Comparison of ENCODE assay signal across 8 cellular contexts in genomic region chr6:83592770-83593394, GRCh38.
DNase-seq lines count a peak whose midpoint lies in the region; ATAC-seq and TF ChIP-seq lines count a peak whose summit lies in the region.

No MANE protein-coding gene starts in this region.

- H3K4me1 ChIP-seq in lower lobe of right lung (no peaks in the 10 kb centered on the region), suprapubic skin (no peaks in the 10 kb centered on the region)

- TF ChIP-seq EP300 in suprapubic skin (IDR thresholded peaks at IDR 0.05): no peak

- peaks cover 5% of the 10 kb centered on the region for H3K4me1 Mint-ChIP-seq in T-helper 17 cell

- H3K9me3 ChIP-seq in T-helper 17 cell (ENCODE audit: control insufficient read depth, low read length, poor library complexity, severe bottlenecking): no peaks in the 10 kb centered on the region
- no peaks in the 10 kb centered on the region for H3K9me3 ChIP-seq in lower lobe of right lung
- no peaks in the 10 kb centered on the region for H3K9me3 ChIP-seq in suprapubic skin

- ATAC-seq in GM21526 (IDR thresholded peaks at IDR 0.05; ENCODE audit: low FRiP score, unreplicated experiment) (peak; percentile 97), HG03558 (IDR thresholded peaks at IDR 0.05; ENCODE audit: extremely low read depth, unreplicated experiment) (peak; percentile 98), T-helper 17 cell (peak; percentile 54), lower lobe of right lung (peak in 1 of 2 donors; percentile 53)

- H3K4me3 Mint-ChIP-seq in T-helper 17 cell: peak overlapping the region; percentile 34

- intact Hi-C loops in lower lobe of right lung (cut with DNase I): no loop called here

- TF ChIP-seq POLR2A in suprapubic skin (IDR thresholded peaks at IDR 0.05): no peak

- no peaks in the 10 kb centered on the region for H3K36me3 Mint-ChIP-seq in T-helper 17 cell (ENCODE audit: low read depth)

- TF ChIP-seq CTCF in GM12865 (IDR thresholded peaks at IDR 0.05; ENCODE audit: insufficient read depth, low read depth, low read length, missing control alignments) (peak; percentile 77), lower lobe of right lung (IDR thresholded peaks at IDR 0.05) (peak; percentile 34), suprapubic skin (IDR thresholded peaks at IDR 0.05) (no peak)

- H3K27ac ChIP-seq in lower lobe of right lung: no peak overlapping the region
- H3K27ac ChIP-seq in suprapubic skin: no peak overlapping the region

- no peaks in the 10 kb centered on the region for H3K27me3 ChIP-seq in lower lobe of right lung (ENCODE audit: low read depth)
- no peaks in the 10 kb centered on the region for H3K27me3 ChIP-seq in suprapubic skin

- H3K36me3 ChIP-seq in lower lobe of right lung: no peaks in the 10 kb centered on the region
- no peaks in the 10 kb centered on the region for H3K36me3 ChIP-seq in suprapubic skin

- peak overlapping the region; percentile 77 for H3K27ac Mint-ChIP-seq in T-helper 17 cell

- H3K4me3 ChIP-seq in GM12865 (ENCODE audit: low read depth, low read length) (no peak overlapping the region), lower lobe of right lung (no peak overlapping the region), suprapubic skin (no peak overlapping the region)

- peaks cover 13% of the 10 kb centered on the region for H3K27me3 Mint-ChIP-seq in T-helper 17 cell

- WGBS in suprapubic skin: 78% methylated on average over 2 of the region's 2 CpGs

- DNase-seq in GM12865 (ENCODE audit: low read depth) (peak; percentile 74), T-helper 17 cell (no peak), lower lobe of right lung (no peak), NCI-H774 (lab: John Stamatoyannopoulos, UW) (no peak), COLO668 (lab: John Stamatoyannopoulos, UW; ENCODE audit: unreplicated experiment) (no peak), suprapubic skin (ENCODE audit: low spot score in 2 of 2) (no peak)

Comparison
In these comparisons a context has a peak if more than half of its experiments do, and no peak if none do; other contexts are left out.
1. CTCF ChIP-seq: peak in GM12865 (single experiment) and lower lobe of right lung (single experiment); none in suprapubic skin (0 of 2).